ENCODE assay signal across 11 cellular contexts in the genomic region with DNA sequence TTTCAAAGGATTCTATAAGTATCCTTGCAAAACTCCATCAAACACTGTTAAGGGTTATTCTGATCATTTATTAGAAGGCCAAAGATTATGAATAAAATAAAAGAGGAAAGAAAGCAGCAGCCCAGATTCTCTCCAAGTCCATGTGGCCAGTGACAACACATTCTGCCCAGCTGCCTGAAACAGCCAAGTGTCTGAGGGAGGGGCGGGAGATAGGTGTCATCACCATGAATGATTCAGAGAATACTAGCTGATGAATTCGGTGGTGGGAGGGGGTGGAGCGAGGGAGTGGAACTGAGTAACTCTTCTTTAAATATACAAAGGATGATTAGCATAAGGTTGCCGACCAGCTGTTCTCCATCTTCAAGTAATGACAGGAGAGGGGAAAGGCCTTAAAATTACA. TPM values are rescaled to one million over a fixed set of nuclear protein-coding genes. Genes with fewer than 3 reads are reported as not detected.
DNase-seq lines count a peak whose midpoint lies in the region; ATAC-seq, FAIRE-seq and TF ChIP-seq lines count a peak whose summit lies in the region.
"Had no signal": no experiment of that assay in that cellular context is flagged by ENCODE, and none has a peak within 500 bp of the region (broad histone marks: within the 10 kb centered on the region; RNA-seq: fewer than 3 reads in every experiment).

No MANE protein-coding gene starts in this region.

- H3K4me2 ChIP-seq in mesendoderm (ENCODE audit: low read length): no peak overlapping the region

- H2AK5ac ChIP-seq in mesendoderm (ENCODE audit: low read length): no peak overlapping the region

- peaks cover 90% of the 10 kb centered on the region for H3K4me1 Mint-ChIP-seq in brain

- H2BK120ac ChIP-seq in mesendoderm (ENCODE audit: low read depth, low read length): no peak overlapping the region

- no peak overlapping the region for H2BK15ac ChIP-seq in mesendoderm (replicated peaks; ENCODE audit: low read depth)

- H2BK5ac ChIP-seq in mesendoderm (ENCODE audit: low read length): no peak overlapping the region

- ATAC-seq in GM19035 (IDR thresholded peaks at IDR 0.05; ENCODE audit: unreplicated experiment): no peak

- H3K4me3 ChIP-seq in AG04450 (ENCODE audit: low read depth, low read length) (no peak overlapping the region), mesendoderm (ENCODE audit: low read length) (no peak overlapping the region), HAP-1 (no peak overlapping the region)

- no peak overlapping the region for H3K9ac ChIP-seq in mesendoderm (ENCODE audit: low read length)

- POLR2A ChIA-PET in AG04450 (lab: Yijun Ruan, JAX): interaction anchor here (0.7 to 1.7 kb wide), 9 partner anchors 12 to 359 kb away, joined by 3 to 14 read pairs (median 5); partner anchors contain the start of gene NREP

- H3K4me1 ChIP-seq in mesendoderm (ENCODE audit: control insufficient read depth, low read depth, low read length) (no peaks in the 10 kb centered on the region), HAP-1 (peaks cover 5% of the 10 kb centered on the region; the same call in 1 of the 2 replicates)

- H3K18ac ChIP-seq in mesendoderm (ENCODE audit: low read length): no peak overlapping the region

- no peaks in the 10 kb centered on the region for H3K27me3 Mint-ChIP-seq in brain

- no peaks in the 10 kb centered on the region for H3K9me3 ChIP-seq in AG04450 (ENCODE audit: control insufficient read depth, insufficient read depth, low read length)
- H3K9me3 ChIP-seq in HAP-1: no peaks in the 10 kb centered on the region

- no peak overlapping the region for H3K4ac ChIP-seq in mesendoderm (ENCODE audit: low read depth, low read length)

- peak; percentile 23 for FAIRE-seq in HTR-8/SVneo (lab: Jason Lieb, UNC)
- FAIRE-seq in frontal cortex (lab: Jason Lieb, UNC): no peak
- FAIRE-seq: G401.6 had no signal

- no peak overlapping the region for H3K27ac ChIP-seq in AG04450 (ENCODE audit: low read depth, low read length)
- no peak overlapping the region for H3K27ac ChIP-seq in mesendoderm (ENCODE audit: low read depth, low read length)

- H3K4me3 Mint-ChIP-seq in brain: peak overlapping the region in 2 of 5 experiments; percentile 19 to 35

- no peaks in the 10 kb centered on the region for H3K27me3 ChIP-seq in AG04450 (ENCODE audit: control insufficient read depth, insufficient read depth, low read length)
- H3K27me3 ChIP-seq in mesendoderm (ENCODE audit: insufficient read depth, low read length, poor library complexity): no peaks in the 10 kb centered on the region
- no peaks in the 10 kb centered on the region for H3K27me3 ChIP-seq in HAP-1 (ENCODE audit: low read depth)

- in situ Hi-C loops in HAP-1 (cut with MboI; ENCODE audit: low sequenced_read_pairs): no loop called here

- peaks cover 94% of the 10 kb centered on the region for H3K36me3 Mint-ChIP-seq in brain

- DNase-seq in AG04450 (ENCODE audit: low read depth, low spot score): peak; percentile 92
- DNase-seq in HTR-8/SVneo (ENCODE audit: insufficient read length, low spot score): peak; percentile 63
- DNase-seq in mesendoderm: peak; percentile 83
- DNase-seq in T-helper 1 cell: no peak
- no peak for DNase-seq in frontal cortex (ENCODE audit: low spot score in 2 of 2)
- DNase-seq in HAP-1 (ENCODE audit: low spot score in 2 of 2): no peak
- DNase-seq: cerebellar nuclear complex, SHP77 treated with DMSO at 0.1 percent for 48 hours had no signal

- no peak overlapping the region for H4K8ac ChIP-seq in mesendoderm (ENCODE audit: low read depth, low read length)

- CTCF ChIA-PET in AG04450 (lab: Charles Lee): interaction anchor here (1.0 to 1.9 kb wide), 4 partner anchors 14 to 411 kb away, joined by 3 to 14 read pairs (median 4); no protein-coding TSS in a partner anchor

- peak overlapping the region in 4 of 5 experiments; percentile 66 to 80 (median 73) for H3K27ac Mint-ChIP-seq in brain

- WGBS in mesendoderm (ENCODE audit: extremely low coverage, insufficient coverage, low lambda C conversion rate): no CpG with 5 or more reads among the region's 4 CpGs

- H3K9me3 Mint-ChIP-seq in brain: no peaks in the 10 kb centered on the region

- H3K79me1 ChIP-seq in mesendoderm (ENCODE audit: low read length): peaks cover 6% of the 10 kb centered on the region

- no peaks in the 10 kb centered on the region for H3K79me2 ChIP-seq in mesendoderm (ENCODE audit: control insufficient read depth, insufficient read depth, low read length)

- no peak for TF ChIP-seq CTCF in AG04450 (IDR thresholded peaks at IDR 0.05; ENCODE audit: low read depth, low read length)
- TF ChIP-seq CTCF in brain (conservative IDR thresholded peaks at IDR 0.05): no peak

- no peak overlapping the region for H4K5ac ChIP-seq in mesendoderm (ENCODE audit: low read length)

- no peak overlapping the region for H3K56ac ChIP-seq in mesendoderm (ENCODE audit: low read length)

- no peak overlapping the region for H3K23ac ChIP-seq in mesendoderm (ENCODE audit: low read length)

- H3K36me3 ChIP-seq in mesendoderm (ENCODE audit: control insufficient read depth, insufficient read depth, low read length): no peaks in the 10 kb centered on the region
- H3K36me3 ChIP-seq in HAP-1 (replicated peaks): peaks cover 5% of the 10 kb centered on the region

RNA-seq across cellular contexts. Expression of gene NREP, which starts 21.2 kb away (rescaled TPM):
- polyA plus RNA-seq in AG04450 (2011; rRNA removed) (223 and 329 TPM in 2 replicates), brain (ENCODE audit: insufficient read depth, low read depth, low replicate concordance) (283 TPM)
- 115 and 174 TPM in 2 replicates for polyA minus RNA-seq in AG04450 (2011; rRNA and poly(A)+ RNA removed)
- 252 TPM for polyA plus RNA-seq in mesendoderm (2013, experiment 1 of 2)
- 251 TPM for polyA plus RNA-seq in mesendoderm (2013, experiment 2 of 2)
- 536 TPM for total RNA-seq in frontal cortex

Comparison
In these comparisons a context has a peak if more than half of its experiments do, and no peak if none do; other contexts are left out.
1. DNase-seq: peak in AG04450 (single experiment), HTR-8/SVneo (single experiment) and mesendoderm (single experiment); none in T-helper 1 cell (0 of 5), frontal cortex (0 of 2) and HAP-1 (0 of 2).